In genomic region chr16:49467540-49468372, GRCh38 we compare ENCODE assay signal across 12 cellular contexts.
"Had no signal": no experiment of that assay in that cellular context is flagged by ENCODE, and none has a peak within 500 bp of the region (broad histone marks: within the 10 kb centered on the region; RNA-seq: fewer than 3 reads in every experiment).

No MANE protein-coding gene starts in this region.

- DNase-seq: activated CD4-positive, alpha-beta T cell treated with anti-CD3 and anti-CD28 coated beads for 1 hour; activated CD4-positive, alpha-beta T cell treated with anti-CD3 and anti-CD28 coated beads, Interleukin-2, amount 50 U/mL, for 48 hours; activated gamma-delta T cell; anterior cingulate cortex; cerebellar nuclear complex; esophagus squamous epithelium; foreskin fibroblast; immature natural killer cell; left colon; mesenchymal stem cell had no signal

- H3K4me3 Mint-ChIP-seq: activated naive CD8-positive, alpha-beta T cell; immature natural killer cell had no signal

- H3K4me3 ChIP-seq: esophagus squamous epithelium, tibial artery had no signal

- H3K9me3 ChIP-seq: esophagus squamous epithelium, tibial artery had no signal

- H3K9me3 Mint-ChIP-seq: immature natural killer cell had no signal

- ATAC-seq: left colon had no signal

- H3K27ac Mint-ChIP-seq: activated naive CD8-positive, alpha-beta T cell had no signal

- H3K27me3 Mint-ChIP-seq: activated naive CD8-positive, alpha-beta T cell had no signal

- H3K4me1 ChIP-seq: esophagus squamous epithelium, tibial artery had no signal

- H3K36me3 Mint-ChIP-seq: activated naive CD8-positive, alpha-beta T cell; immature natural killer cell had no signal

- H3K27ac ChIP-seq: esophagus squamous epithelium, tibial artery had no signal

- H3K36me3 ChIP-seq: esophagus squamous epithelium, tibial artery had no signal
